Comparison of ENCODE assay signal across 13 cellular contexts in genomic region chr3:126107203-126107939, GRCh38.
"Had no signal": no experiment of that assay in that cellular context is flagged by ENCODE, and none has a peak within 500 bp of the region (broad histone marks: within the 10 kb centered on the region; RNA-seq: fewer than 3 reads in every experiment).

No MANE protein-coding gene starts in this region.

- H3K27ac ChIP-seq: pancreas, transverse colon had no signal

- H3K36me3 ChIP-seq: transverse colon had no signal

- H3K9me3 ChIP-seq: pancreas, transverse colon had no signal

- H3K4me1 Mint-ChIP-seq: stimulated activated effector memory CD8-positive, alpha-beta T cell treated with anti-CD3 and anti-CD28 coated beads, Interleukin-12 subunit alpha, Interleukin-12 subunit beta, amount 100 ng/mL, for 72 hours had no signal

- H3K4me1 ChIP-seq: pancreas had no signal

- H3K4me3 Mint-ChIP-seq: brain; neural crest cell; stimulated activated effector memory CD8-positive, alpha-beta T cell treated with anti-CD3 and anti-CD28 coated beads, Interleukin-12 subunit alpha, Interleukin-12 subunit beta, amount 100 ng/mL, for 72 hours had no signal

- H3K4me3 ChIP-seq: pancreas, smooth muscle cell, transverse colon had no signal

- H3K27me3 ChIP-seq: pancreas, transverse colon had no signal

- H3K9me3 Mint-ChIP-seq: activated naive CD4-positive, alpha-beta T cell treated with anti-CD3 and anti-CD28 coated beads, Interleukin-2, amount 50 U/mL, for 72 hours; brain; neural crest cell; stimulated activated effector memory CD8-positive, alpha-beta T cell treated with anti-CD3 and anti-CD28 coated beads, Interleukin-12 subunit alpha, Interleukin-12 subunit beta, amount 100 ng/mL, for 72 hours had no signal

- ATAC-seq: activated CD4-positive, CD25-positive, alpha-beta regulatory T cell treated with anti-CD3 and anti-CD28 coated beads, Interleukin-2, amount 50 U/mL, for 24 hours; pancreas; stimulated activated effector memory CD8-positive, alpha-beta T cell treated with anti-CD3 and anti-CD28 coated beads, Interleukin-12 subunit alpha, Interleukin-12 subunit beta, amount 100 ng/mL, for 72 hours had no signal

- H3K36me3 Mint-ChIP-seq: activated naive CD4-positive, alpha-beta T cell treated with anti-CD3 and anti-CD28 coated beads, Interleukin-2, amount 50 U/mL, for 72 hours; brain; stimulated activated effector memory CD8-positive, alpha-beta T cell treated with anti-CD3 and anti-CD28 coated beads, Interleukin-12 subunit alpha, Interleukin-12 subunit beta, amount 100 ng/mL, for 72 hours had no signal

- DNase-seq: activated CD4-positive, alpha-beta T cell treated with anti-CD3 and anti-CD28 coated beads, Interleukin-2, amount 50 U/mL, for 4 hours; amniotic stem cell; dermis blood vessel endothelial cell; mesendoderm; SIG-M5; transverse colon had no signal
